ENCODE assay signal across 14 cellular contexts in the genomic region with DNA sequence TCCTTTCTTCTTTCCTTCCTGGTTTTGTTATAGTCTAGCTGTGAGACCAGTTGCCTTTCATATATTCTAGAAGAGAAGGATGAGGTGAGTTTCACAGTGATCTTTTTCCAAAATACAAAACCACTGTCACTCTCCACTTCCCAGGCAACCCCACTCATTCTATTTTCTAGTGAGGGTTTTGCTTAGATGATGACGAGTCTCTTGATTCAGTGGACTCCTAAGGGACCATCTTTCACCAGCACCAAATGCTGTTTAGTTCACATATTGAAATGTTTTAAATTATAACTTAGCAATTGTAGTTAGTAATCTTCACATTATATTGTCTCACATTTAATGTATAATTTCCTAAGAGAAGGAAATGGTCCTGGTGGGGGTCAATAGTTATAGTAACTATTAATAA. TPM values are rescaled to one million over a fixed set of nuclear protein-coding genes. Genes with fewer than 3 reads are reported as not detected.
A peak's percentile ranks its signal among the peaks of the same experiment; 100 is the strongest.
DNase-seq lines count a peak whose midpoint lies in the region; ATAC-seq and TF ChIP-seq lines count a peak whose summit lies in the region.
"Had no signal": no experiment of that assay in that cellular context is flagged by ENCODE, and none has a peak within 500 bp of the region (broad histone marks: within the 10 kb centered on the region; RNA-seq: fewer than 3 reads in every experiment).

No MANE protein-coding gene starts in this region.

- peaks cover 87% of the 10 kb centered on the region for H3K4me1 ChIP-seq in CD4-positive, alpha-beta memory T cell (ENCODE audit: insufficient read depth, low read length)
- H3K4me1 ChIP-seq in Loucy (ENCODE audit: insufficient read depth, low read length, poor library complexity, severe bottlenecking) = peaks cover 89% of the 10 kb centered on the region

- intact Hi-C loops in CD4-positive, alpha-beta memory T cell (cut with micrococcal nuclease) = no loop called here
- intact Hi-C loops in dorsolateral prefrontal cortex (cut with DNase I) = no loop called here

- no peaks in the 10 kb centered on the region for H3K9me3 Mint-ChIP-seq in CD4-positive, alpha-beta memory T cell
- H3K9me3 Mint-ChIP-seq in osteocyte (ENCODE audit: unreplicated experiment) = no peaks in the 10 kb centered on the region
- H3K9me3 Mint-ChIP-seq: brain, type B pancreatic cell had no signal

- ATAC-seq in HG02970 (IDR thresholded peaks at IDR 0.05; ENCODE audit: low FRiP score, unreplicated experiment) = no peak

- no peaks in the 10 kb centered on the region for H3K36me3 ChIP-seq in CD4-positive, alpha-beta memory T cell (ENCODE audit: insufficient read depth, low read length)
- 0 out of 2 replicates have a peak, but pooled peaks cover 10% of the 10 kb centered on the region for H3K36me3 ChIP-seq in Loucy (ENCODE audit: insufficient read depth, low read length)
- H3K36me3 ChIP-seq: SJCRH30 had no signal

- H4K20me1 ChIP-seq in Loucy (ENCODE audit: insufficient read depth, low read length, poor library complexity, severe bottlenecking) = peaks cover 32% of the 10 kb centered on the region

- H2AFZ ChIP-seq in Loucy (ENCODE audit: low read length) = no peak overlapping the region

- no peaks in the 10 kb centered on the region for H3K27me3 ChIP-seq in CD4-positive, alpha-beta memory T cell (ENCODE audit: insufficient read depth, low read length)
- H3K27me3 ChIP-seq in Loucy (ENCODE audit: insufficient read depth, low read length, poor library complexity, severe bottlenecking) (no peaks in the 10 kb centered on the region), dorsolateral prefrontal cortex (no peaks in the 10 kb centered on the region)
- H3K27me3 ChIP-seq: SJCRH30 had no signal

- POLR2A ChIA-PET in CD4-positive, alpha-beta memory T cell (lab: Charles Lee; ENCODE audit: partially characterized antibody) = interaction anchor here (1.0 to 1.1 kb wide), 2 partner anchors 24 to 27 kb away, joined by 3 read pairs; no protein-coding TSS in a partner anchor

- peaks cover 27% of the 10 kb centered on the region for H3F3A ChIP-seq in Loucy (ENCODE audit: low read depth)

- peak overlapping the region; percentile 29 to 92 (median 90) for H3K27ac Mint-ChIP-seq in CD4-positive, alpha-beta memory T cell
- H3K27ac Mint-ChIP-seq in osteocyte (ENCODE audit: unreplicated experiment) = peak overlapping the region; percentile 69
- H3K27ac Mint-ChIP-seq: type B pancreatic cell had no signal

- TF ChIP-seq CTCF in Loucy (conservative IDR thresholded peaks at IDR 0.05; ENCODE audit: low read length) (no peak), dorsolateral prefrontal cortex (IDR thresholded peaks at IDR 0.05 in 54 of 56, conservative IDR thresholded peaks at IDR 0.05 in 2 of 56; ENCODE audit: low read depth in 1 of 56, partially characterized antibody in 56 of 56) (no peak), osteocyte (IDR thresholded peaks at IDR 0.05) (no peak)

- peak overlapping the region in 6 of 8 donors; percentile 0 to 60 (median 28) for H3K4me3 Mint-ChIP-seq in CD4-positive, alpha-beta memory T cell
- H3K4me3 Mint-ChIP-seq in osteocyte (ENCODE audit: unreplicated experiment) = no peak overlapping the region
- H3K4me3 Mint-ChIP-seq: type B pancreatic cell had no signal

- peaks cover 10 to 14% of the 10 kb centered on the region in 2 donors for H3K36me3 Mint-ChIP-seq in CD4-positive, alpha-beta memory T cell
- peaks cover 2% of the 10 kb centered on the region for H3K36me3 Mint-ChIP-seq in osteocyte (ENCODE audit: unreplicated experiment)

- H3K4me2 ChIP-seq in Loucy (ENCODE audit: low read depth, low read length, poor library complexity, severe bottlenecking) = peak overlapping the region; percentile 78

- H3K27me3 Mint-ChIP-seq in CD4-positive, alpha-beta memory T cell = no peaks in the 10 kb centered on the region
- no peaks in the 10 kb centered on the region for H3K27me3 Mint-ChIP-seq in osteocyte (ENCODE audit: unreplicated experiment)
- H3K27me3 Mint-ChIP-seq: brain, type B pancreatic cell had no signal

- no peak overlapping the region for H3K4me3 ChIP-seq in CD4-positive, alpha-beta memory T cell (ENCODE audit: low read length in 2 of 2)
- H3K4me3 ChIP-seq in Loucy (ENCODE audit: low read length, poor library complexity, severe bottlenecking) (peak overlapping the region; percentile 67), dorsolateral prefrontal cortex (peak overlapping the region in 14 of 59 donors; percentile 10 to 48 (median 33))
- H3K4me3 ChIP-seq: SJCRH30 had no signal

- H3K27ac ChIP-seq in CD4-positive, alpha-beta memory T cell (ENCODE audit: low read depth, low read length) = peak overlapping the region; percentile 27
- H3K27ac ChIP-seq in dorsolateral prefrontal cortex = peak overlapping the region in 52 of 59 donors; percentile 4 to 85 (median 66)
- H3K27ac ChIP-seq: epithelial cell of prostate, SJCRH30 had no signal

- H3K4me1 Mint-ChIP-seq in CD4-positive, alpha-beta memory T cell = peaks cover 64 to 93% (median 77%) of the 10 kb centered on the region in 4 donors
- H3K4me1 Mint-ChIP-seq in osteocyte (ENCODE audit: unreplicated experiment) = peaks cover 63% of the 10 kb centered on the region

- H3K79me2 ChIP-seq in Loucy (ENCODE audit: insufficient read depth, low read length) = peaks cover 86% of the 10 kb centered on the region

- CTCF ChIA-PET in CD4-positive, alpha-beta memory T cell (lab: Charles Lee; ENCODE audit: partially characterized antibody) = interaction anchor here (1.1 kb wide), 1 partner anchor 25 kb away, joined by 3 read pairs; the partner anchor contains the start of gene PIK3R1

- no peaks in the 10 kb centered on the region for H3K9me2 ChIP-seq in Loucy (replicated peaks; ENCODE audit: low read depth, low read length)

- no peaks in the 10 kb centered on the region for H3K9me3 ChIP-seq in CD4-positive, alpha-beta memory T cell (ENCODE audit: control insufficient read depth in 1 of 2, low read length in 2 of 2)
- H3K9me3 ChIP-seq in Loucy (ENCODE audit: insufficient read depth, low read depth, low read length) = no peaks in the 10 kb centered on the region
- H3K9me3 ChIP-seq: SJCRH30 had no signal

- no peak for DNase-seq in CD4-positive, alpha-beta memory T cell
- DNase-seq in dorsolateral prefrontal cortex (no peak), osteocyte (ENCODE audit: extremely low spot score, unreplicated experiment) (no peak), NCI-H2107 treated with DMSO at 0.1 percent for 48 hours (lab: John Stamatoyannopoulos, UW; ENCODE audit: unreplicated experiment) (no peak), superior temporal gyrus (ENCODE audit: extremely low spot score) (no peak), NCI-H2196 treated with DMSO at 0.1 percent for 48 hours (lab: John Stamatoyannopoulos, UW; ENCODE audit: unreplicated experiment) (no peak)
- DNase-seq: NCI-H526; stimulated activated CD4-positive, alpha-beta T cell treated with anti-CD3 and anti-CD28 coated beads, Interleukin-4, amount 100 ng/mL, for 24 hours had no signal

- H3K9ac ChIP-seq in Loucy (ENCODE audit: low read depth, low read length, poor library complexity, severe bottlenecking) = peak overlapping the region; percentile 80

RNA-seq across cellular contexts. Expression of gene PIK3R1, which starts 25.2 kb away (rescaled TPM):
- total RNA-seq in CD4-positive, alpha-beta memory T cell = 100 to 1,000 TPM; 151 to 152 TPM
- polyA plus RNA-seq in CD4-positive, alpha-beta memory T cell = 10 to 100 TPM; 92.6 to 98.3 TPM
- total RNA-seq in dorsolateral prefrontal cortex (100 to 1,000 TPM; 172 to 359 (median 273) TPM), osteocyte (27.4 and 29.2 TPM in 2 replicates)
